ENCODE assay signal across 20 cellular contexts in the genomic region with DNA sequence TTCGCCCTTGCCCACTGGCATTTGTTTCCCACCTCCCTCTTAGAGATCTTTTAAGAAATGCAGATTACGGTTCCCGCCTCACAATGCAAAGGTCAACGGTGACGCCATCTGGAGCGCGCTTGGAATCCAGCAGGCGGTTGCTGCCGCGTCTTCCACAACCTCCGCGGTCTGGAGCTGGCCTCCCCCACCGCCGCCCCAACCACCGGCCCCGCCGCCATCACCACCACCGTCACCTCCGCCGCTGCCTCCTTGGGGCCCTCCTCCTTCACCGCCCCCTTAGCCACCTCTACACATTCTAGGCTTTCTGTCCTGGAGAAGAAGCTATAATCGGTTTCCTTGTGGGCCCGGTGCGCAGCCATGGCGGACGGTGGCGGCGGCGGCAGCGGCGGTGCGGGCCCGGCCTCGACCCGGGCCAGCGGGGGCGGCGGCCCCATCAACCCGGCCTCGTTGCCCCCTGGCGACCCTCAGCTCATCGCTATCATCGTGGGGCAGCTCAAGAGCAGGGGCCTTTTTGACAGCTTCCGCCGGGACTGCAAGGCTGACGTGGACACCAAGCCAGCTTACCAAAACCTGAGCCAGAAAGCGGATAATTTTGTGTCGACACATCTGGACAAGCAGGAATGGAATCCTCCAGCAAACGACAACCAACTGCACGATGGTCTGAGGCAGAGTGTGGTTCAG. TPM values are rescaled to one million over a fixed set of nuclear protein-coding genes. Genes with fewer than 3 reads are reported as not detected.
A peak's percentile ranks its signal among the peaks of the same experiment; 100 is the strongest.
DNase-seq lines count a peak whose midpoint lies in the region; ATAC-seq, FAIRE-seq and TF ChIP-seq lines count a peak whose summit lies in the region.
"Had no signal": no experiment of that assay in that cellular context is flagged by ENCODE, and none has a peak within 500 bp of the region (broad histone marks: within the 10 kb centered on the region; RNA-seq: fewer than 3 reads in every experiment).

A gene (plus strand): TSS at position 132 of the 681 bp plus-strand sequence. CDS start 226 bp downstream, at position 358.

- no peaks in the 10 kb centered on the region for H3K9me3 Mint-ChIP-seq in stimulated activated naive CD8-positive, alpha-beta T cell treated with anti-CD3 and anti-CD28 coated beads, Interleukin-15, amount 100 ng/mL, for 72 hours
- H3K9me3 Mint-ChIP-seq in neural progenitor cell (peaks cover 5% of the 10 kb centered on the region), chondrocyte (ENCODE audit: low read depth) (no peaks in the 10 kb centered on the region)
- H3K9me3 Mint-ChIP-seq: CD8-positive, alpha-beta memory T cell; HFFc6 had no signal

- BruUV-seq in K562 (replicated peaks; lab: Mats Ljungman, UMichigan): no TSS peak

- peaks cover 25% of the 10 kb centered on the region for H3F3A ChIP-seq in neural progenitor cell (ENCODE audit: low read depth)

- no peak within 1 kb of the TSS for H3K9ac ChIP-seq in K562 (ENCODE audit: insufficient read depth in 1 of 2, low read depth in 2 of 2, low read length in 2 of 2)
- H3K9ac ChIP-seq in neural progenitor cell: no peak within 1 kb of the TSS
- H3K9ac ChIP-seq: BLaER1, GM23248 had no signal

- H2AFZ ChIP-seq in K562 (ENCODE audit: low read depth, low read length): no peak within 1 kb of the TSS
- H2AFZ ChIP-seq in neural progenitor cell (replicated peaks): no peak within 1 kb of the TSS
- H2AFZ ChIP-seq: GM23248 had no signal

- in situ Hi-C loops in K562 (cut with MboI): no loop called here

- no peaks in the 10 kb centered on the region for H3K9me3 ChIP-seq in K562 (replicated peaks; ENCODE audit: control insufficient read depth, insufficient read depth, low read depth, low read length)
- H3K9me3 ChIP-seq in neural progenitor cell (ENCODE audit: low read depth): no peaks in the 10 kb centered on the region
- H3K9me3 ChIP-seq: BLaER1, Caco-2 had no signal

- peaks cover 7% of the 10 kb centered on the region for H3K4me1 Mint-ChIP-seq in stimulated activated naive CD8-positive, alpha-beta T cell treated with anti-CD3 and anti-CD28 coated beads, Interleukin-15, amount 100 ng/mL, for 72 hours
- H3K4me1 Mint-ChIP-seq in neural progenitor cell (peaks cover 40% of the 10 kb centered on the region), chondrocyte (ENCODE audit: low read depth) (no peaks in the 10 kb centered on the region)

- H3K36me3 ChIP-seq in K562 (ENCODE audit: control insufficient read depth, insufficient read depth, low read length) (no peaks in the 10 kb centered on the region), neural progenitor cell (no peaks in the 10 kb centered on the region)
- H3K36me3 ChIP-seq: BLaER1 had no signal

- no peak within 1 kb of the TSS for H3K27ac ChIP-seq in K562 (ENCODE audit: extremely low read depth, low read depth, low read length)
- H3K27ac ChIP-seq in neural progenitor cell: no peak within 1 kb of the TSS
- H3K27ac ChIP-seq: BLaER1, GM23248 had no signal

- H3K4me3 ChIP-seq in K562 (no peak within 1 kb of the TSS), neural progenitor cell (no peak within 1 kb of the TSS)
- H3K4me3 ChIP-seq: BLaER1, GM12878, GM23248 had no signal

- H3K4me2 ChIP-seq in K562 (ENCODE audit: insufficient read depth, low read length): no peak within 1 kb of the TSS
- H3K4me2 ChIP-seq in neural progenitor cell: no peak within 1 kb of the TSS
- H3K4me2 ChIP-seq: BLaER1 had no signal

- peaks cover 41% of the 10 kb centered on the region for H3K27me3 Mint-ChIP-seq in stimulated activated naive CD8-positive, alpha-beta T cell treated with anti-CD3 and anti-CD28 coated beads, Interleukin-15, amount 100 ng/mL, for 72 hours
- peaks cover 11% of the 10 kb centered on the region for H3K27me3 Mint-ChIP-seq in neural progenitor cell (ENCODE audit: insufficient read depth, low read depth)
- H3K27me3 Mint-ChIP-seq in chondrocyte (ENCODE audit: low read depth): peaks cover 24% of the 10 kb centered on the region

- TF ChIP-seq RAD21 in K562 (CRISPR knock-in tag; conservative IDR thresholded peaks at IDR 0.05 in 1 of 2, IDR thresholded peaks at IDR 0.05 in 1 of 2): no peak

- H3K79me2 ChIP-seq in K562 (ENCODE audit: control insufficient read depth, insufficient read depth, low read length) (no peaks in the 10 kb centered on the region), neural progenitor cell (ENCODE audit: low read depth) (no peaks in the 10 kb centered on the region)

- CTCF ChIA-PET in K562 (lab: Yijun Ruan, JAX; ENCODE audit: low intra/inter-chr PET ratio): no interaction called here

- H4K20me1 ChIP-seq in K562 (replicated peaks; ENCODE audit: control insufficient read depth, insufficient read depth, low read length) (no peaks in the 10 kb centered on the region), neural progenitor cell (ENCODE audit: low read depth) (no peaks in the 10 kb centered on the region)
- H4K20me1 ChIP-seq: BLaER1 had no signal

- FAIRE-seq in K562 (lab: Jason Lieb, UNC): no peak
- FAIRE-seq: GM12878, GM18507 had no signal

- no peak for TF ChIP-seq CTCF in K562 (IDR thresholded peaks at IDR 0.05 in 2 of 3, conservative IDR thresholded peaks at IDR 0.05 in 1 of 3; ENCODE audit: insufficient read depth in 2 of 3, low read depth in 1 of 3, low read length in 3 of 3)
- no peak for TF ChIP-seq CTCF in neural progenitor cell (IDR thresholded peaks at IDR 0.05)
- TF ChIP-seq CTCF in chondrocyte (IDR thresholded peaks at IDR 0.05): no peak

- POLR2A ChIA-PET in K562 (lab: Yijun Ruan, JAX): interaction anchor here (1.4 kb wide), 1 partner anchor 13 kb away, joined by 3 read pairs; no protein-coding TSS in a partner anchor

- no peak within 1 kb of the TSS for H3K27ac Mint-ChIP-seq in stimulated activated naive CD8-positive, alpha-beta T cell treated with anti-CD3 and anti-CD28 coated beads, Interleukin-15, amount 100 ng/mL, for 72 hours
- H3K27ac Mint-ChIP-seq in neural progenitor cell (peak within 1 kb of the TSS; percentile 52), chondrocyte (ENCODE audit: unreplicated experiment) (no peak within 1 kb of the TSS)
- H3K27ac Mint-ChIP-seq: CD8-positive, alpha-beta memory T cell; HFFc6 had no signal

- 23% methylated on average over 28 of the region's 50 CpGs for WGBS in K562 (ENCODE audit: insufficient coverage, low coverage, missing lambda C conversion rate)

- DNase-seq in stimulated activated naive CD8-positive, alpha-beta T cell treated with anti-CD3 and anti-CD28 coated beads, Interleukin-15, amount 100 ng/mL, for 72 hours: no peak
- DNase-seq in stimulated activated naive CD8-positive, alpha-beta T cell treated with anti-CD3 and anti-CD28 coated beads, Interleukin-15, Interleukin-2, amounts not matched to agents 100 U/mL and 50 U/mL, for 24 hours: no peak
- DNase-seq in K562 (ENCODE audit: extremely low read depth in 1 of 4, low spot score in 3 of 4): no peak
- DNase-seq in neural progenitor cell (ENCODE audit: low spot score): no peak
- no peak for DNase-seq in effector CD8-positive, alpha-beta T cell (lab: John Stamatoyannopoulos, UW)
- DNase-seq in NCI-H526 treated with DMSO at 0.1 percent for 48 hours (lab: John Stamatoyannopoulos, UW): no peak
- no peak for DNase-seq in chondrocyte (ENCODE audit: low spot score)
- DNase-seq: 8988T; AML-193; Caco-2; CD8-positive, alpha-beta memory T cell; DND-41; GM23248; HCEC 1CT; HFFc6 had no signal

- intact Hi-C loops in K562 (cut with micrococcal nuclease): no loop called here

- peak; percentile 48 for ATAC-seq in stimulated activated naive CD8-positive, alpha-beta T cell treated with anti-CD3 and anti-CD28 coated beads, Interleukin-15, amount 100 ng/mL, for 72 hours
- no peak for ATAC-seq in stimulated activated naive CD8-positive, alpha-beta T cell treated with anti-CD3 and anti-CD28 coated beads, Interleukin-15, Interleukin-2, amounts not matched to agents 100 U/mL and 50 U/mL, for 24 hours
- no peak for ATAC-seq in K562
- ATAC-seq: GM12878 had no signal

- no peak for TF ChIP-seq EP300 in K562 (IDR thresholded peaks at IDR 0.05; ENCODE audit: low read length)

- TF ChIP-seq POLR2A in K562 (conservative IDR thresholded peaks at IDR 0.05): no peak

- H3K4me1 ChIP-seq in K562 (replicated peaks in 1 of 2; ENCODE audit: control insufficient read depth in 2 of 2, insufficient read depth in 2 of 2, low read length in 2 of 2) (peaks cover 6 to 16% of the 10 kb centered on the region in 2 experiments; a peak in 4 of 5 replicates), neural progenitor cell (peaks cover 35% of the 10 kb centered on the region)
- H3K4me1 ChIP-seq: Caco-2 had no signal

- no peaks in the 10 kb centered on the region for H3K9me1 ChIP-seq in K562 (ENCODE audit: control insufficient read depth, insufficient read depth, low read length)

- H3K27me3 ChIP-seq in K562 (ENCODE audit: control insufficient read depth in 2 of 2, insufficient read depth in 2 of 2, low read length in 2 of 2) (peaks cover 0 to 16% of the 10 kb centered on the region in 2 experiments; a peak in 2 of 5 replicates), neural progenitor cell (no peaks in the 10 kb centered on the region)
- H3K27me3 ChIP-seq: BLaER1 had no signal

- no peaks in the 10 kb centered on the region for H3K36me3 Mint-ChIP-seq in neural progenitor cell
- H3K36me3 Mint-ChIP-seq in chondrocyte (ENCODE audit: low read depth): no peaks in the 10 kb centered on the region

- H3K4me3 Mint-ChIP-seq in stimulated activated naive CD8-positive, alpha-beta T cell treated with anti-CD3 and anti-CD28 coated beads, Interleukin-15, amount 100 ng/mL, for 72 hours: no peak within 1 kb of the TSS
- H3K4me3 Mint-ChIP-seq in neural progenitor cell: peak within 1 kb of the TSS; percentile 15
- H3K4me3 Mint-ChIP-seq in chondrocyte (ENCODE audit: unreplicated experiment): no peak within 1 kb of the TSS
- H3K4me3 Mint-ChIP-seq: CD8-positive, alpha-beta memory T cell; HFFc6 had no signal

RNA-seq across cellular contexts. Expression of the gene that starts here (rescaled TPM):
- not detected in 2 replicates for total RNA-seq in K562 (2011; cell fraction: chromatin; rRNA removed; ENCODE audit: low replicate concordance)
- not detected in 2 replicates for total RNA-seq in K562 (2011; cell fraction: nucleolus; rRNA removed)
- total RNA-seq in K562 (2011; cell fraction: nucleoplasm; rRNA removed): not detected in 2 replicates
- total RNA-seq in K562 (2014; rRNA removed) (not detected in 2 replicates), K562 (2014; rRNA removed; fragmentation: Illumina TruSeq; extraction: Trizol) (not detected in 2 replicates), K562 (2015; rRNA removed; fragmentation: Illumina TruSeq; extraction: Trizol) (not detected in 2 replicates), K562 (2021) (not detected in 2 replicates), neural progenitor cell (ENCODE audit: low replicate concordance) (not detected in 2 replicates), chondrocyte (not detected in 3 replicates)
- polyA plus RNA-seq in K562 (2011; rRNA removed) (not detected in 2 replicates), K562 (2014; fragmentation: Illumina TruSeq; extraction: Trizol) (0.03 TPM in 1 of 2 replicates, not detected in the other), K562 (2014; fragmentation: Nextera tagmentation; extraction: Ambion mirVana) (not detected), K562 (2014; rRNA removed) (not detected in 2 replicates)
- polyA plus RNA-seq in K562 (2011; cell fraction: cytosol; rRNA removed): not detected in 2 replicates
- not detected in 2 replicates for polyA plus RNA-seq in K562 (2011; cell fraction: nucleus; rRNA removed)
- polyA plus RNA-seq in K562 (2012): 0.18 TPM in 1 of 2 replicates, not detected in the other
- not detected in 2 replicates for polyA minus RNA-seq in K562 (2011; rRNA and poly(A)+ RNA removed)
- not detected in 2 replicates for polyA minus RNA-seq in K562 (2011; cell fraction: cytosol; rRNA and poly(A)+ RNA removed)
- not detected in 2 replicates for polyA minus RNA-seq in K562 (2011; cell fraction: nucleus; rRNA and poly(A)+ RNA removed)
- total RNA-seq: Caco-2; CD8-positive, alpha-beta memory T cell; G401; GM12878; GM23248; HFFc6; HT1080 had no signal
- polyA plus RNA-seq: CD8-positive, alpha-beta memory T cell; GM12878; GM23248 had no signal
